In genomic region chr5:152527358-152528048, GRCh38 we compare ENCODE assay signal across 11 cellular contexts.
A peak's percentile ranks its signal among the peaks of the same experiment; 100 is the strongest.
DNase-seq lines count a peak whose midpoint lies in the region; ATAC-seq and TF ChIP-seq lines count a peak whose summit lies in the region.
"Had no signal": no experiment of that assay in that cellular context is flagged by ENCODE, and none has a peak within 500 bp of the region (broad histone marks: within the 10 kb centered on the region; RNA-seq: fewer than 3 reads in every experiment).

No MANE protein-coding gene starts in this region.

- no peaks in the 10 kb centered on the region for H3K4me1 ChIP-seq in ACC112 (ENCODE audit: control insufficient read depth, insufficient read depth, low read length, unreplicated experiment)
- peaks cover 13% of the 10 kb centered on the region for H3K4me1 ChIP-seq in OCI-LY3 (ENCODE audit: low read length)

- H3K4me3 ChIP-seq in ACC112 (ENCODE audit: low read depth, low read length) (no peak overlapping the region), OCI-LY3 (ENCODE audit: low read length) (no peak overlapping the region)
- H3K4me3 ChIP-seq: vagina had no signal

- peak overlapping the region; percentile 27 for H2AFZ ChIP-seq in ACC112 (ENCODE audit: low read length, unreplicated experiment)
- H2AFZ ChIP-seq in OCI-LY3 (ENCODE audit: low read depth, low read length), result no peak overlapping the region

- H3K9ac ChIP-seq in OCI-LY3 (ENCODE audit: low read length), result no peak overlapping the region

- TF ChIP-seq CTCF in OCI-LY3 (IDR thresholded peaks at IDR 0.05; ENCODE audit: low read depth, low read length), result no peak

- H3K9me3 ChIP-seq in OCI-LY3 (ENCODE audit: insufficient read depth, low read length), result no peaks in the 10 kb centered on the region
- H3K9me3 ChIP-seq: vagina had no signal

- H4K20me1 ChIP-seq in OCI-LY3 (ENCODE audit: insufficient read depth, low read length), result no peaks in the 10 kb centered on the region

- ATAC-seq in GM18868 (IDR thresholded peaks at IDR 0.05; ENCODE audit: unreplicated experiment) (peak; percentile 66), HG02840 (IDR thresholded peaks at IDR 0.05; ENCODE audit: low FRiP score, unreplicated experiment) (peak; percentile 64), GM19324 (IDR thresholded peaks at IDR 0.05; ENCODE audit: low FRiP score, unreplicated experiment) (no peak)
- ATAC-seq: HCT116 had no signal

- no peak overlapping the region for H3K27ac ChIP-seq in ACC112 (ENCODE audit: low read depth, low read length)
- H3K27ac ChIP-seq in OCI-LY3 (ENCODE audit: low read length), result no peak overlapping the region; the same call in 1 of the 2 replicates
- H3K27ac ChIP-seq: vagina had no signal

- H3K36me3 ChIP-seq in ACC112 (ENCODE audit: insufficient read depth, low read length) (no peaks in the 10 kb centered on the region), OCI-LY3 (replicated peaks; ENCODE audit: low read depth, low read length) (no peaks in the 10 kb centered on the region)
- H3K36me3 ChIP-seq: vagina had no signal

- no peaks in the 10 kb centered on the region for H3K79me2 ChIP-seq in ACC112 (ENCODE audit: control insufficient read depth, insufficient read depth, low read length, unreplicated experiment)
- H3K79me2 ChIP-seq in OCI-LY3 (ENCODE audit: low read length), result no peaks in the 10 kb centered on the region

- H3K4me2 ChIP-seq in OCI-LY3 (ENCODE audit: low read length), result peak overlapping the region; percentile 36

- H3K27me3 ChIP-seq in ACC112 (ENCODE audit: insufficient read depth, low read length) (no peaks in the 10 kb centered on the region), OCI-LY3 (ENCODE audit: low read depth, low read length) (no peaks in the 10 kb centered on the region)
- H3K27me3 ChIP-seq: vagina had no signal

- no peak for DNase-seq in glomerular visceral epithelial cell (ENCODE audit: extremely low spot score)
- no peak for DNase-seq in hepatic stellate cell (ENCODE audit: low spot score)
- no peak for DNase-seq in NCI-H1105 (lab: John Stamatoyannopoulos, UW)
- DNase-seq: NCI-H1930 had no signal
